1 cellular context compared by ENCODE assay signal in the genomic region with DNA sequence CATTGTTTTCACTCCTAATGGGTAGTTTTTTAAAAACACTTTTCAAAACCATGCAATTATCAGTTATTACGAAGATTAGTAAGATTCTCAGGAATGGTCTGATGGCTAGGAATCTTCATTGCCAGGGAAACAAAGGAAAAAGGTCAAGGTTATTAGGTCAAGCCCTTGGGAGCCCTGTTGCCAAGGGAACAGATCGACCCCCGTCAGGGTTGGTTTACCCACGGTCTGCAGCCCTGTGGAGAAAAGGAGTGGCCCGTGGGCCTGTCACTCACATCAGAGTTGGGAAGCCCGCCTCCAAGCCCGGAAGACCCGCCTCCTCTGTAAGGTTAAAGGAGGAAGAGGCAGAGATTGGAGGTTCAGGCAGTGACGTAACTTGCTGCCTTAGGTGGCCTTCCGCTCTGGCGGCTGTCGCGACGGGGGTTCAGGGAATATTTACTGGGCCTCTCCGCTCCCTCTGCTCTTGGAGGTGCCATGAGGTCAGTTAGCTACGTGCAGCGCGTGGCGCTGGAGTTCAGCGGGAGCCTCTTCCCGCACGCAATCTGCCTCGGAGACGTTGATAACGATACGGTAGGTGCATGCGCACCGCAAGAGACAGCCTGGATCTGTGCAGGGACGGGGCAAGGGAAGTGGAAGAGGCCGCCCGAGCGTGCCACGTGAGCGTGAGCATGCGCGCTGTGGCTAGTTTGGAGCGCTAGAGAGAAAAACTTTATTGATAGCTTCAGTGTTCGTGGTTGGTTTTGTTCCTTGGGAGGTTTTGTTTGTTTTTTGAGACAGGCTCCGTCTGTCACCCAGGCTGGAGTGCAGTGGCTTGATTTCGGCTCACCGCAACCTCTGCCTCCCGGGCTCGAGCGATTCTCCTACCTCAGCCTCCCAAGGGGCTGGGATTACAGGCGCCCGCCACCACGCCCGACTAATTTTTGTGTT.
A peak's percentile ranks its signal among the peaks of the same experiment; 100 is the strongest.
TF ChIP-seq lines count a peak whose summit lies in the region.

ITFG2 (plus strand) TSS at position 379 of the 924 bp plus-strand sequence; CDS start at position 472, 93 bp downstream.

TF ChIP-seq in K562, 482 proteins besides CTCF, POLR2A, EP300 and RAD21 (continued from another document and continues in another):
- TF ChIP-seq XRCC4 (IDR thresholded peaks at IDR 0.05; ENCODE audit: extremely low read depth, insufficient read depth, insufficient read length) (no peak), CBX2 (IDR thresholded peaks at IDR 0.05; ENCODE audit: insufficient read depth, low read length, poor library complexity, severe bottlenecking) (no peak), EZH2 (IDR thresholded peaks at IDR 0.05; ENCODE audit: borderline replicate concordance, low read depth, low read length) (no peak), TARDBP (IDR thresholded peaks at IDR 0.05) (peak; percentile 28; the same call in 1 of the 2 replicates), NFRKB (IDR thresholded peaks at IDR 0.05; ENCODE audit: low read depth) (0 out of 2 replicates have a peak, but pooled peaks have one; percentile 47), ZNF143 (CRISPR knock-in tag; IDR thresholded peaks at IDR 0.05) (no peak), GABPB1 (CRISPR knock-in tag; IDR thresholded peaks at IDR 0.05) (peak; percentile 88), ZNF699 (CRISPR knock-in tag; IDR thresholded peaks at IDR 0.05; ENCODE audit: insufficient replicate concordance) (no peak), TAF1 (IDR thresholded peaks at IDR 0.05; ENCODE audit: control insufficient read depth, extremely low read depth, insufficient read depth, low read length, severe bottlenecking) (peak; percentile 69), NBN (IDR thresholded peaks at IDR 0.05; ENCODE audit: low read depth) (peak; percentile 81), NCOA1 (IDR thresholded peaks at IDR 0.05; ENCODE audit: low read depth) (0 out of 2 replicates have a peak, but pooled peaks have one; percentile 46), ZNF740 (CRISPR knock-in tag; IDR thresholded peaks at IDR 0.05) (0 out of 2 replicates have a peak, but pooled peaks have one; percentile 23), ZNF740 (tag; IDR thresholded peaks at IDR 0.05) (no peak), KLF6 (CRISPR knock-in tag; IDR thresholded peaks at IDR 0.05; ENCODE audit: borderline replicate concordance) (no peak), SMARCE1 (IDR thresholded peaks at IDR 0.05) (no peak), SUPT5H (IDR thresholded peaks at IDR 0.05) (peak; percentile 97), PRDM10 (IDR thresholded peaks at IDR 0.05; ENCODE audit: partially characterized antibody) (peak; percentile 86), ZNF277 (CRISPR knock-in tag; IDR thresholded peaks at IDR 0.05; ENCODE audit: borderline replicate concordance) (no peak), MYNN (IDR thresholded peaks at IDR 0.05) (no peak), MYNN (CRISPR knock-in tag; IDR thresholded peaks at IDR 0.05) (no peak), SAFB2 (IDR thresholded peaks at IDR 0.05; ENCODE audit: borderline replicate concordance, low read depth, low read length, severe bottlenecking) (no peak), BCL6 (CRISPR knock-in tag; IDR thresholded peaks at IDR 0.05) (no peak), CHD1 (IDR thresholded peaks at IDR 0.05; ENCODE audit: low read length) (no peak), CBX3 (IDR thresholded peaks at IDR 0.05; ENCODE audit: borderline replicate concordance in 1 of 2, low read length in 2 of 2) (peak in 1 of 2 experiments; percentile 56; a peak in 1 of 3 replicates), SIX5 (IDR thresholded peaks at IDR 0.05; ENCODE audit: borderline replicate concordance in 1 of 2, insufficient read depth in 1 of 2, low read depth in 1 of 2, low read length in 2 of 2) (no peak), SREBF1 (IDR thresholded peaks at IDR 0.05; ENCODE audit: borderline replicate concordance, low read depth, low read length) (no peak), MXI1 (IDR thresholded peaks at IDR 0.05; ENCODE audit: low read depth, low read length) (peak; percentile 78)
- TF ChIP-seq, protein P1, sequence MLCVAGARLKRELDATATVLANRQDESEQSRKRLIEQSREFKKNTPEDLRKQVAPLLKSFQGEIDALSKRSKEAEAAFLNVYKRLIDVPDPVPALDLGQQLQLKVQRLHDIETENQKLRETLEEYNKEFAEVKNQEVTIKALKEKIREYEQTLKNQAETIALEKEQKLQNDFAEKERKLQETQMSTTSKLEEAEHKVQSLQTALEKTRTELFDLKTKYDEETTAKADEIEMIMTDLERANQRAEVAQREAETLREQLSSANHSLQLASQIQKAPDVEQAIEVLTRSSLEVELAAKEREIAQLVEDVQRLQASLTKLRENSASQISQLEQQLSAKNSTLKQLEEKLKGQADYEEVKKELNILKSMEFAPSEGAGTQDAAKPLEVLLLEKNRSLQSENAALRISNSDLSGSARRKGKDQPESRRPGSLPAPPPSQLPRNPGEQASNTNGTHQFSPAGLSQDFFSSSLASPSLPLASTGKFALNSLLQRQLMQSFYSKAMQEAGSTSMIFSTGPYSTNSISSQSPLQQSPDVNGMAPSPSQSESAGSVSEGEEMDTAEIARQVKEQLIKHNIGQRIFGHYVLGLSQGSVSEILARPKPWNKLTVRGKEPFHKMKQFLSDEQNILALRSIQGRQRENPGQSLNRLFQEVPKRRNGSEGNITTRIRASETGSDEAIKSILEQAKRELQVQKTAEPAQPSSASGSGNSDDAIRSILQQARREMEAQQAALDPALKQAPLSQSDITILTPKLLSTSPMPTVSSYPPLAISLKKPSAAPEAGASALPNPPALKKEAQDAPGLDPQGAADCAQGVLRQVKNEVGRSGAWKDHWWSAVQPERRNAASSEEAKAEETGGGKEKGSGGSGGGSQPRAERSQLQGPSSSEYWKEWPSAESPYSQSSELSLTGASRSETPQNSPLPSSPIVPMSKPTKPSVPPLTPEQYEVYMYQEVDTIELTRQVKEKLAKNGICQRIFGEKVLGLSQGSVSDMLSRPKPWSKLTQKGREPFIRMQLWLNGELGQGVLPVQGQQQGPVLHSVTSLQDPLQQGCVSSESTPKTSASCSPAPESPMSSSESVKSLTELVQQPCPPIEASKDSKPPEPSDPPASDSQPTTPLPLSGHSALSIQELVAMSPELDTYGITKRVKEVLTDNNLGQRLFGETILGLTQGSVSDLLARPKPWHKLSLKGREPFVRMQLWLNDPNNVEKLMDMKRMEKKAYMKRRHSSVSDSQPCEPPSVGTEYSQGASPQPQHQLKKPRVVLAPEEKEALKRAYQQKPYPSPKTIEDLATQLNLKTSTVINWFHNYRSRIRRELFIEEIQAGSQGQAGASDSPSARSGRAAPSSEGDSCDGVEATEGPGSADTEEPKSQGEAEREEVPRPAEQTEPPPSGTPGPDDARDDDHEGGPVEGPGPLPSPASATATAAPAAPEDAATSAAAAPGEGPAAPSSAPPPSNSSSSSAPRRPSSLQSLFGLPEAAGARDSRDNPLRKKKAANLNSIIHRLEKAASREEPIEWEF (CRISPR knock-in tag; IDR thresholded peaks at IDR 0.05): no peak
- TF ChIP-seq, protein P2, sequence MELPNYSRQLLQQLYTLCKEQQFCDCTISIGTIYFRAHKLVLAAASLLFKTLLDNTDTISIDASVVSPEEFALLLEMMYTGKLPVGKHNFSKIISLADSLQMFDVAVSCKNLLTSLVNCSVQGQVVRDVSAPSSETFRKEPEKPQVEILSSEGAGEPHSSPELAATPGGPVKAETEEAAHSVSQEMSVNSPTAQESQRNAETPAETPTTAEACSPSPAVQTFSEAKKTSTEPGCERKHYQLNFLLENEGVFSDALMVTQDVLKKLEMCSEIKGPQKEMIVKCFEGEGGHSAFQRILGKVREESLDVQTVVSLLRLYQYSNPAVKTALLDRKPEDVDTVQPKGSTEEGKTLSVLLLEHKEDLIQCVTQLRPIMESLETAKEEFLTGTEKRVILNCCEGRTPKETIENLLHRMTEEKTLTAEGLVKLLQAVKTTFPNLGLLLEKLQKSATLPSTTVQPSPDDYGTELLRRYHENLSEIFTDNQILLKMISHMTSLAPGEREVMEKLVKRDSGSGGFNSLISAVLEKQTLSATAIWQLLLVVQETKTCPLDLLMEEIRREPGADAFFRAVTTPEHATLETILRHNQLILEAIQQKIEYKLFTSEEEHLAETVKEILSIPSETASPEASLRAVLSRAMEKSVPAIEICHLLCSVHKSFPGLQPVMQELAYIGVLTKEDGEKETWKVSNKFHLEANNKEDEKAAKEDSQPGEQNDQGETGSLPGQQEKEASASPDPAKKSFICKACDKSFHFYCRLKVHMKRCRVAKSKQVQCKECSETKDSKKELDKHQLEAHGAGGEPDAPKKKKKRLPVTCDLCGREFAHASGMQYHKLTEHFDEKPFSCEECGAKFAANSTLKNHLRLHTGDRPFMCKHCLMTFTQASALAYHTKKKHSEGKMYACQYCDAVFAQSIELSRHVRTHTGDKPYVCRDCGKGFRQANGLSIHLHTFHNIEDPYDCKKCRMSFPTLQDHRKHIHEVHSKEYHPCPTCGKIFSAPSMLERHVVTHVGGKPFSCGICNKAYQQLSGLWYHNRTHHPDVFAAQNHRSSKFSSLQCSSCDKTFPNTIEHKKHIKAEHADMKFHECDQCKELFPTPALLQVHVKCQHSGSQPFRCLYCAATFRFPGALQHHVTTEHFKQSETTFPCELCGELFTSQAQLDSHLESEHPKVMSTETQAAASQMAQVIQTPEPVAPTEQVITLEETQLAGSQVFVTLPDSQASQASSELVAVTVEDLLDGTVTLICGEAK (IDR thresholded peaks at IDR 0.05): peak; percentile 100
- TF ChIP-seq, protein P2 (CRISPR knock-in tag; IDR thresholded peaks at IDR 0.05): peak; percentile 100
- TF ChIP-seq, protein P3, sequence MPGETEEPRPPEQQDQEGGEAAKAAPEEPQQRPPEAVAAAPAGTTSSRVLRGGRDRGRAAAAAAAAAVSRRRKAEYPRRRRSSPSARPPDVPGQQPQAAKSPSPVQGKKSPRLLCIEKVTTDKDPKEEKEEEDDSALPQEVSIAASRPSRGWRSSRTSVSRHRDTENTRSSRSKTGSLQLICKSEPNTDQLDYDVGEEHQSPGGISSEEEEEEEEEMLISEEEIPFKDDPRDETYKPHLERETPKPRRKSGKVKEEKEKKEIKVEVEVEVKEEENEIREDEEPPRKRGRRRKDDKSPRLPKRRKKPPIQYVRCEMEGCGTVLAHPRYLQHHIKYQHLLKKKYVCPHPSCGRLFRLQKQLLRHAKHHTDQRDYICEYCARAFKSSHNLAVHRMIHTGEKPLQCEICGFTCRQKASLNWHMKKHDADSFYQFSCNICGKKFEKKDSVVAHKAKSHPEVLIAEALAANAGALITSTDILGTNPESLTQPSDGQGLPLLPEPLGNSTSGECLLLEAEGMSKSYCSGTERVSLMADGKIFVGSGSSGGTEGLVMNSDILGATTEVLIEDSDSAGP (CRISPR knock-in tag; IDR thresholded peaks at IDR 0.05): no peak
